ENCODE assay signal across 2 cellular contexts in genomic region chr10:133038276-133038823, GRCh38.
TF ChIP-seq lines count a peak whose summit lies in the region.

No MANE protein-coding gene starts in this region.

TF ChIP-seq in GM23338, 12 proteins besides CTCF, POLR2A, EP300 and RAD21:
- no peak for TF ChIP-seq EZH2 (IDR thresholded peaks at IDR 0.05; ENCODE audit: low read depth, unreplicated experiment)
- no peak for TF ChIP-seq ZNF331 (CRISPR knock-in tag; IDR thresholded peaks at IDR 0.05; ENCODE audit: low read depth)
- TF ChIP-seq POLR2AphosphoS5 (IDR thresholded peaks at IDR 0.05; ENCODE audit: low read depth) = no peak
- no peak for TF ChIP-seq REST (IDR thresholded peaks at IDR 0.05; ENCODE audit: unreplicated experiment)
- no peak for TF ChIP-seq ZNF114 (CRISPR knock-in tag; IDR thresholded peaks at IDR 0.05)
- no peak for TF ChIP-seq CREB1 (CRISPR knock-in tag; IDR thresholded peaks at IDR 0.05; ENCODE audit: low read depth)
- no peak for TF ChIP-seq JUNB (IDR thresholded peaks at IDR 0.05; ENCODE audit: unreplicated experiment)
- TF ChIP-seq ZNF462 (CRISPR knock-in tag; IDR thresholded peaks at IDR 0.05) = no peak
- no peak for TF ChIP-seq STAT1 (IDR thresholded peaks at IDR 0.05; ENCODE audit: unreplicated experiment)
- no peak for TF ChIP-seq NANOG (IDR thresholded peaks at IDR 0.05; ENCODE audit: borderline replicate concordance)
- TF ChIP-seq ETS1 (IDR thresholded peaks at IDR 0.05) = no peak
- no peak for TF ChIP-seq EZH2phosphoT487 (IDR thresholded peaks at IDR 0.05; ENCODE audit: unreplicated experiment)

TF ChIP-seq in WTC11, 78 proteins besides CTCF, POLR2A, EP300 and RAD21 (continued from another document):
- no peak for TF ChIP-seq HMGXB4 (CRISPR knock-in tag; IDR thresholded peaks at IDR 0.05)
